ENCODE assay signal across 1 cellular context in the genomic region with DNA sequence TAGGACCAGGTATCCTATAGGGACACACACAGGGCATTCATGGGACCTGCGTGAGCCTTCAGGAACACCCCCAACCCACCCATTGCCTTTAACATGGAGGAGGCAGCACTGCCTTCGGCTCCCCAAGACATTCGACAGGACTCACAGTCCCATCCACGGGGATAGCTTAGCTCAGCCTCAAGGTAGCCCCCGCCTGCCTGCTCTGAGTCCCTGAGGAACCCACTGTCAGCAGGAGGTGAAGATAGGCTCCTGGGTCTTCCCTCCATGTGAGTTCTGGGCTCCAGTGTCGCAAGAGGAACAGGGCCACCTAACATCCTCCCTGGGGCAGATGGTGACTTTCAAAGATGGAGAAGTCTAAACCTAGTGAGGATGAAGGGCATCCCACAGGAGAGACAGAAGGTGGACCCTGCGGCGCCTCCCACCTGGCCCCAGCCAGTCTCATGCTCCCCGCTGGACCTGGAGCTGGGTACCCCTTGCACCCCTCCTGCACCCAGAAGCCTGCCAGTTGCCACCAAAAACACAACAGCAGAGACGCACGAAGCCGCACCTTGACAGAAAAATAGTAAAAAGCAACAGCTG.
TF ChIP-seq lines count a peak whose summit lies in the region.

No MANE protein-coding gene starts in this region.

TF ChIP-seq in HepG2, 621 proteins besides CTCF, POLR2A, EP300 and RAD21:
- no peak for TF ChIP-seq ZNF761 (CRISPR knock-in tag; conservative IDR thresholded peaks at IDR 0.05)
- TF ChIP-seq FOXP1 (IDR thresholded peaks at IDR 0.05) = no peak
- TF ChIP-seq FOXP1 (CRISPR knock-in tag; IDR thresholded peaks at IDR 0.05) = no peak
- TF ChIP-seq, protein P1, sequence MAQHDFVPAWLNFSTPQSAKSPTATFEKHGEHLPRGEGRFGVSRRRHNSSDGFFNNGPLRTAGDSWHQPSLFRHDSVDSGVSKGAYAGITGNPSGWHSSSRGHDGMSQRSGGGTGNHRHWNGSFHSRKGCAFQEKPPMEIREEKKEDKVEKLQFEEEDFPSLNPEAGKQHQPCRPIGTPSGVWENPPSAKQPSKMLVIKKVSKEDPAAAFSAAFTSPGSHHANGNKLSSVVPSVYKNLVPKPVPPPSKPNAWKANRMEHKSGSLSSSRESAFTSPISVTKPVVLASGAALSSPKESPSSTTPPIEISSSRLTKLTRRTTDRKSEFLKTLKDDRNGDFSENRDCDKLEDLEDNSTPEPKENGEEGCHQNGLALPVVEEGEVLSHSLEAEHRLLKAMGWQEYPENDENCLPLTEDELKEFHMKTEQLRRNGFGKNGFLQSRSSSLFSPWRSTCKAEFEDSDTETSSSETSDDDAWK (CRISPR knock-in tag; IDR thresholded peaks at IDR 0.05) = no peak
- no peak for TF ChIP-seq GTF3A (CRISPR knock-in tag; conservative IDR thresholded peaks at IDR 0.05)
- no peak for TF ChIP-seq ZNF598 (CRISPR knock-in tag; IDR thresholded peaks at IDR 0.05; ENCODE audit: borderline replicate concordance)
- TF ChIP-seq ZNF331 (CRISPR knock-in tag; IDR thresholded peaks at IDR 0.05) = no peak
TF ChIP-seq in HepG2: peak in this region for 0.
